In genomic region chr3:52771334-52771681, GRCh38 we compare ENCODE assay signal across 8 cellular contexts. TPM values are rescaled to one million over a fixed set of nuclear protein-coding genes. Genes with fewer than 3 reads are reported as not detected.
DNase-seq lines count a peak whose midpoint lies in the region; ATAC-seq and TF ChIP-seq lines count a peak whose summit lies in the region.

No MANE protein-coding gene starts in this region.

- no peak for TF ChIP-seq CTCF in SK-N-SH (IDR thresholded peaks at IDR 0.05)
- TF ChIP-seq CTCF in gastroesophageal sphincter (IDR thresholded peaks at IDR 0.05), result no peak
- TF ChIP-seq CTCF in gastrocnemius medialis (IDR thresholded peaks at IDR 0.05 in 4 of 5, conservative IDR thresholded peaks at IDR 0.05 in 1 of 5), result no peak

- H3F3A ChIP-seq in SK-N-SH (replicated peaks; ENCODE audit: insufficient read depth), result no peaks in the 10 kb centered on the region

- no peaks in the 10 kb centered on the region for H3K9me2 ChIP-seq in SK-N-SH

- H3K27ac ChIP-seq in SK-N-SH (ENCODE audit: low read depth in 2 of 2, low read length in 1 of 2) (peak overlapping the region; percentile 31 to 87; a peak in 3 of 4 replicates), gastroesophageal sphincter (peak overlapping the region; percentile 29 to 83 (median 78)), gastrocnemius medialis (peak overlapping the region; percentile 80 to 89 (median 84))

- DNase-seq in NCI-H146 (lab: John Stamatoyannopoulos, UW) (peak; percentile 29), NCI-H146 treated with DMSO at 0.1 percent for 48 hours (lab: John Stamatoyannopoulos, UW; ENCODE audit: unreplicated experiment) (no peak), SK-N-SH (no peak), gastrocnemius medialis (no peak), cerebellar nuclear complex (lab: John Stamatoyannopoulos, UW) (no peak), putamen (ENCODE audit: low spot score) (no peak), NCI-H1105 (lab: John Stamatoyannopoulos, UW) (no peak)

- WGBS in SK-N-SH (ENCODE audit: low lambda C conversion rate), result 75% methylated on average over 5 of the region's 5 CpGs
- WGBS in gastroesophageal sphincter (ENCODE audit: low coverage in 1 of 2), 2 donors, result 38 to 42% methylated on average over 3 to 4 of the region's 5 CpGs

- H3K4me2 ChIP-seq in SK-N-SH, result peak overlapping the region; percentile 87

- H3K4me3 ChIP-seq in SK-N-SH (ENCODE audit: low read depth in 2 of 2, low read length in 1 of 2) (peak overlapping the region; percentile 70 to 77), gastroesophageal sphincter (peak overlapping the region; percentile 75 to 97), gastrocnemius medialis (peak overlapping the region; percentile 83 to 97 (median 96))

- H3K4me1 ChIP-seq in SK-N-SH (ENCODE audit: control insufficient read depth in 1 of 2, insufficient read depth in 2 of 2, low read depth in 1 of 2, low read length in 1 of 2) (peaks cover 0 to 17% of the 10 kb centered on the region in 2 experiments; a peak in 2 of 4 replicates), gastroesophageal sphincter (peaks cover 0 to 24% (median 6%) of the 10 kb centered on the region in 3 donors), gastrocnemius medialis (peaks cover 12 to 16% of the 10 kb centered on the region in 2 donors)

- H3K79me2 ChIP-seq in SK-N-SH (ENCODE audit: insufficient read depth), result peaks cover 29% of the 10 kb centered on the region

- peak overlapping the region; percentile 66 for H3K9ac ChIP-seq in SK-N-SH

- TF ChIP-seq POLR2A in gastroesophageal sphincter (IDR thresholded peaks at IDR 0.05) (no peak), gastrocnemius medialis (IDR thresholded peaks at IDR 0.05) (no peak)

- CTCF ChIA-PET in SK-N-SH (lab: Yijun Ruan, JAX), result no interaction called here

- ATAC-seq in gastroesophageal sphincter (no peak), gastrocnemius medialis (peak; percentile 20 to 28)

- H3K9me3 ChIP-seq in SK-N-SH, result no peaks in the 10 kb centered on the region
- no peaks in the 10 kb centered on the region for H3K9me3 ChIP-seq in gastroesophageal sphincter
- no peaks in the 10 kb centered on the region for H3K9me3 ChIP-seq in gastrocnemius medialis

- intact Hi-C loops in gastrocnemius medialis (cut with DNase I; ENCODE audit: low total_unique reads), result loop anchor here (5.0 kb wide), 2 partner anchors 126 to 216 kb away; partner anchors contain the start of gene STIMATE

- TF ChIP-seq EP300 in SK-N-SH (IDR thresholded peaks at IDR 0.05; ENCODE audit: borderline replicate concordance in 1 of 2, low read depth in 1 of 2, low read length in 1 of 2) (no peak), gastroesophageal sphincter (IDR thresholded peaks at IDR 0.05) (no peak)

- in situ Hi-C loops in gastrocnemius medialis (cut with MboI; ENCODE audit: low sequenced_read_pairs in 4 of 4), result no loop called here

- POLR2A ChIA-PET in SK-N-SH (lab: Yijun Ruan, JAX), result interaction anchor here (0.6 to 0.7 kb wide), 2 partner anchors 24 to 35 kb away, joined by 3 to 4 read pairs; no protein-coding TSS in a partner anchor

- no peak for TF ChIP-seq RAD21 in SK-N-SH (IDR thresholded peaks at IDR 0.05; ENCODE audit: low read length)

- H3K36me3 ChIP-seq in SK-N-SH (replicated peaks in 1 of 2; ENCODE audit: control insufficient read depth in 1 of 2, insufficient read depth in 2 of 2, low read length in 1 of 2) (peaks cover 5 to 7% of the 10 kb centered on the region in 2 experiments), gastroesophageal sphincter (peaks cover 0 to 21% of the 10 kb centered on the region in 2 donors), gastrocnemius medialis (peaks cover 0 to 6% of the 10 kb centered on the region in 2 donors)

- no peaks in the 10 kb centered on the region for H3K27me3 ChIP-seq in SK-N-SH (ENCODE audit: insufficient read depth)
- H3K27me3 ChIP-seq in gastroesophageal sphincter, result no peaks in the 10 kb centered on the region
- H3K27me3 ChIP-seq in gastrocnemius medialis, result no peaks in the 10 kb centered on the region

- H4K20me1 ChIP-seq in SK-N-SH (ENCODE audit: insufficient read depth), result no peaks in the 10 kb centered on the region

- peak overlapping the region; percentile 95 for H2AFZ ChIP-seq in SK-N-SH (ENCODE audit: low read depth)

TF ChIP-seq in SK-N-SH, 30 proteins besides CTCF, POLR2A, EP300 and RAD21:
- TF ChIP-seq USF1 (IDR thresholded peaks at IDR 0.05; ENCODE audit: borderline replicate concordance, low read depth) (no peak), ELF1 (IDR thresholded peaks at IDR 0.05) (no peak), FOXJ3 (CRISPR knock-in tag; IDR thresholded peaks at IDR 0.05) (no peak), POLR2AphosphoS5 (IDR thresholded peaks at IDR 0.05; ENCODE audit: low read depth, low read length) (no peak)
- TF ChIP-seq, protein P1, sequence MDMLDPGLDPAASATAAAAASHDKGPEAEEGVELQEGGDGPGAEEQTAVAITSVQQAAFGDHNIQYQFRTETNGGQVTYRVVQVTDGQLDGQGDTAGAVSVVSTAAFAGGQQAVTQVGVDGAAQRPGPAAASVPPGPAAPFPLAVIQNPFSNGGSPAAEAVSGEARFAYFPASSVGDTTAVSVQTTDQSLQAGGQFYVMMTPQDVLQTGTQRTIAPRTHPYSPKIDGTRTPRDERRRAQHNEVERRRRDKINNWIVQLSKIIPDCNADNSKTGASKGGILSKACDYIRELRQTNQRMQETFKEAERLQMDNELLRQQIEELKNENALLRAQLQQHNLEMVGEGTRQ (IDR thresholded peaks at IDR 0.05; ENCODE audit: borderline replicate concordance, low read depth, low read length), result no peak

RNA-seq across cellular contexts. Expression of gene NEK4, which starts 0.6 kb away (rescaled TPM):
- polyA plus RNA-seq in SK-N-SH (2012; rRNA removed), result 8.8 and 9.3 TPM in 2 replicates
- polyA plus RNA-seq in SK-N-SH (2012; cell fraction: cytosol; rRNA removed), result 8.5 and 10.0 TPM in 2 replicates
- polyA plus RNA-seq in SK-N-SH (2012; cell fraction: nucleus; rRNA removed), result 10.4 and 15.5 TPM in 2 replicates
- 10 to 100 TPM; 22.1 to 29.5 (median 22.7) TPM for total RNA-seq in gastroesophageal sphincter
- 10 to 100 TPM; 16.4 to 25.6 (median 22.4) TPM for total RNA-seq in gastrocnemius medialis

RNA-seq across cellular contexts. Expression of gene ITIH1, which starts 6.1 kb away (rescaled TPM):
- not detected in 2 replicates for polyA plus RNA-seq in SK-N-SH (2012; rRNA removed)
- not detected in 2 replicates for polyA plus RNA-seq in SK-N-SH (2012; cell fraction: cytosol; rRNA removed)
- not detected in 2 replicates for polyA plus RNA-seq in SK-N-SH (2012; cell fraction: nucleus; rRNA removed)
- not detected for total RNA-seq in gastroesophageal sphincter
- 1 to 10 TPM in 1 of 4 donors, under 1 TPM in 1, not detected in 2; 0.72 to 2.1 TPM for total RNA-seq in gastrocnemius medialis

RNA-seq across cellular contexts. Expression of gene ITIH3, which starts 23.3 kb away (rescaled TPM):
- polyA plus RNA-seq in SK-N-SH (2012; rRNA removed), result 4.3 and 5.3 TPM in 2 replicates
- 2.2 and 2.5 TPM in 2 replicates for polyA plus RNA-seq in SK-N-SH (2012; cell fraction: cytosol; rRNA removed)
- polyA plus RNA-seq in SK-N-SH (2012; cell fraction: nucleus; rRNA removed), result 11.0 and 11.8 TPM in 2 replicates
- total RNA-seq in gastroesophageal sphincter (1 to 10 TPM in 1 of 4 donors, under 1 TPM in 2, not detected in 1; 0.27 to 9.7 (median 0.89) TPM), gastrocnemius medialis (1 to 10 TPM in 2 of 4 donors, under 1 TPM in 2; 0.66 to 3.1 (median 1.5) TPM)

RNA-seq across cellular contexts. Expression of gene ITIH4, which starts 59.2 kb away (rescaled TPM):
- polyA plus RNA-seq in SK-N-SH (2012; rRNA removed), result 1.1 and 2.0 TPM in 2 replicates
- polyA plus RNA-seq in SK-N-SH (2012; cell fraction: cytosol; rRNA removed), result 0.27 and 0.41 TPM in 2 replicates
- polyA plus RNA-seq in SK-N-SH (2012; cell fraction: nucleus; rRNA removed), result 18.1 and 28.7 TPM in 2 replicates
- 1 to 10 TPM; 1.2 to 7.0 (median 3.4) TPM for total RNA-seq in gastroesophageal sphincter
- 10 to 100 TPM in 3 of 4 donors, 1 to 10 TPM in 1; 3.5 to 20.4 (median 12.7) TPM for total RNA-seq in gastrocnemius medialis
